Comparison of ENCODE assay signal across 9 cellular contexts in genomic region chr12:92078167-92079053, GRCh38.
DNase-seq lines count a peak whose midpoint lies in the region; ATAC-seq and TF ChIP-seq lines count a peak whose summit lies in the region.
"Had no signal": no experiment of that assay in that cellular context is flagged by ENCODE, and none has a peak within 500 bp of the region (broad histone marks: within the 10 kb centered on the region; RNA-seq: fewer than 3 reads in every experiment).

No MANE protein-coding gene starts in this region.

- peaks cover 0 to 47% of the 10 kb centered on the region in 2 donors for H3K4me1 ChIP-seq in left lung
- H3K4me1 ChIP-seq in SJCRH30: peaks cover 7% of the 10 kb centered on the region

- ATAC-seq in left lung (peak; percentile 25), GM21619 (IDR thresholded peaks at IDR 0.05; ENCODE audit: unreplicated experiment) (no peak)

- no peaks in the 10 kb centered on the region for H3K27me3 ChIP-seq in AG04450 (ENCODE audit: control insufficient read depth, insufficient read depth, low read length)
- H3K27me3 ChIP-seq in HL-60 (ENCODE audit: insufficient read depth, poor library complexity, severe bottlenecking): no peaks in the 10 kb centered on the region
- H3K27me3 ChIP-seq in left lung: no peaks in the 10 kb centered on the region
- H3K27me3 ChIP-seq in SJCRH30: no peaks in the 10 kb centered on the region
- no peaks in the 10 kb centered on the region for H3K27me3 ChIP-seq in dorsolateral prefrontal cortex

- TF ChIP-seq CTCF in AG04450 (IDR thresholded peaks at IDR 0.05; ENCODE audit: low read depth, low read length): no peak
- no peak for TF ChIP-seq CTCF in HL-60 (IDR thresholded peaks at IDR 0.05; ENCODE audit: insufficient read depth, low read length)
- TF ChIP-seq CTCF in left lung (IDR thresholded peaks at IDR 0.05): no peak
- TF ChIP-seq CTCF in dorsolateral prefrontal cortex (IDR thresholded peaks at IDR 0.05 in 54 of 56, conservative IDR thresholded peaks at IDR 0.05 in 2 of 56; ENCODE audit: low read depth in 1 of 56, partially characterized antibody in 56 of 56): no peak

- H3K27ac ChIP-seq in AG04450 (ENCODE audit: low read depth, low read length) (peak overlapping the region; percentile 90), HL-60 (replicated peaks) (peak overlapping the region; percentile 43), angular gyrus (ENCODE audit: low read depth, low read length) (peak overlapping the region; percentile 29), left lung (peak overlapping the region in 1 of 2 donors; percentile 57), SJCRH30 (no peak overlapping the region), dorsolateral prefrontal cortex (peak overlapping the region in 4 of 59 donors; percentile 10 to 37 (median 12))

- DNase-seq in AG04450 (ENCODE audit: low read depth, low spot score) (peak; percentile 82), HL-60 (ENCODE audit: low read depth in 1 of 2, low spot score in 1 of 2) (no peak), left lung (no peak), SKM-1 (lab: John Stamatoyannopoulos, UW; ENCODE audit: unreplicated experiment) (no peak), SJCRH30 (no peak), dorsolateral prefrontal cortex (no peak)
- DNase-seq: NCI-H1694 had no signal

- H3K36me3 ChIP-seq in left lung (no peaks in the 10 kb centered on the region), SJCRH30 (no peaks in the 10 kb centered on the region)

- H3K9me3 ChIP-seq in AG04450 (ENCODE audit: control insufficient read depth, insufficient read depth, low read length) (no peaks in the 10 kb centered on the region), left lung (no peaks in the 10 kb centered on the region), SJCRH30 (replicated peaks) (no peaks in the 10 kb centered on the region)

- CTCF ChIA-PET in AG04450 (lab: Charles Lee): interaction anchor here (0.7 to 2.0 kb wide), 2 partner anchors 68 to 267 kb away, joined by 3 to 7 read pairs; no protein-coding TSS in a partner anchor

- POLR2A ChIA-PET in AG04450 (lab: Yijun Ruan, JAX): interaction anchor here (1.0 to 1.5 kb wide), 2 partner anchors 59 to 67 kb away, joined by 3 to 7 read pairs; partner anchors contain the start of gene BTG1

- H3K4me3 ChIP-seq in AG04450 (ENCODE audit: low read depth, low read length) (no peak overlapping the region), HL-60 (replicated peaks; ENCODE audit: insufficient read depth, low read length) (no peak overlapping the region), left lung (no peak overlapping the region), SJCRH30 (no peak overlapping the region), dorsolateral prefrontal cortex (no peak overlapping the region)

- intact Hi-C loops in left lung (cut with DNase I): no loop called here
- intact Hi-C loops in dorsolateral prefrontal cortex (cut with DNase I): no loop called here
